23 cellular contexts compared by ENCODE assay signal in genomic region chr13:41453620-41454019, GRCh38. TPM values are rescaled to one million over a fixed set of nuclear protein-coding genes. Genes with fewer than 3 reads are reported as not detected.
"Had no signal": no experiment of that assay in that cellular context is flagged by ENCODE, and none has a peak within 500 bp of the region (broad histone marks: within the 10 kb centered on the region; RNA-seq: fewer than 3 reads in every experiment).

No MANE protein-coding gene starts in this region.

- H3K27ac Mint-ChIP-seq: memory B cell; mesothelial cell of epicardium; natural killer cell; progenitor cell of endocrine pancreas; stimulated activated memory B cell treated with anti-CD40 and anti-IgM and Interleukin-4, amounts not matched to agents 10 μg/mL and 1 μg/mL and 100 μg/mL, for 72 hours; stimulated activated naive CD8-positive, alpha-beta T cell treated with anti-CD3 and anti-CD28 coated beads, Interleukin-15, Interleukin-2, amounts not matched to agents 100 ng/mL and 50 ng/mL, for 24 hours had no signal

- ATAC-seq: gastroesophageal sphincter; left cardiac atrium; lower lobe of right lung; natural killer cell; right cardiac atrium; stimulated activated memory B cell treated with anti-CD40 and anti-IgM and Interleukin-4, amounts not matched to agents 10 μg/mL and 1 μg/mL and 100 μg/mL, for 72 hours had no signal

- H3K9me3 Mint-ChIP-seq: natural killer cell, neural crest cell had no signal

- H3K36me3 ChIP-seq: gastroesophageal sphincter, left ventricle myocardium inferior, lower lobe of right lung, ovary had no signal

- H3K27me3 ChIP-seq: ovary, testis, tibial nerve had no signal

- H3K4me3 Mint-ChIP-seq: memory B cell; mesothelial cell of epicardium; natural killer cell; neural crest cell; stimulated activated memory B cell treated with anti-CD40 and anti-IgM and Interleukin-4, amounts not matched to agents 10 μg/mL and 1 μg/mL and 100 μg/mL, for 72 hours; stimulated activated naive CD8-positive, alpha-beta T cell treated with anti-CD3 and anti-CD28 coated beads, Interleukin-15, Interleukin-2, amounts not matched to agents 100 ng/mL and 50 ng/mL, for 24 hours had no signal

- H3K9me3 ChIP-seq: esophagus muscularis mucosa, gastroesophageal sphincter, lower lobe of right lung, ovary, testis had no signal

- H3K27ac ChIP-seq: coronary artery, epithelial cell of prostate, esophagus muscularis mucosa, gastroesophageal sphincter, left ventricle myocardium inferior, lower lobe of right lung, ovary, testis, tibial nerve had no signal

- H3K36me3 Mint-ChIP-seq: memory B cell; mesothelial cell of epicardium; natural killer cell; stimulated activated memory B cell treated with anti-CD40 and anti-IgM and Interleukin-4, amounts not matched to agents 10 μg/mL and 1 μg/mL and 100 μg/mL, for 72 hours had no signal

- DNase-seq: effector CD8-positive, alpha-beta T cell; glutamatergic neuron; islet precursor cell; left cardiac atrium; left ventricle myocardium inferior; lower lobe of right lung; natural killer cell; nucleus accumbens; ovary; right cardiac atrium; stimulated activated CD4-positive, alpha-beta T cell treated with anti-CD3 and anti-CD28 coated beads, Interleukin-4, amount 100 ng/mL, for 1 hour; testis had no signal

- H3K4me1 Mint-ChIP-seq: mesothelial cell of epicardium, neural crest cell had no signal

- H3K4me3 ChIP-seq: coronary artery, esophagus muscularis mucosa, gastroesophageal sphincter, left ventricle myocardium inferior, lower lobe of right lung, ovary, testis, tibial nerve had no signal

RNA-seq across cellular contexts. Expression of gene RGCC, which starts 3.7 kb away (rescaled TPM):
- total RNA-seq: progenitor cell of endocrine pancreas had no signal
